In genomic region chr11:120694706-120695105, GRCh38 we compare ENCODE assay signal across 22 cellular contexts.
DNase-seq lines count a peak whose midpoint lies in the region; ATAC-seq and TF ChIP-seq lines count a peak whose summit lies in the region.
"Had no signal": no experiment of that assay in that cellular context is flagged by ENCODE, and none has a peak within 500 bp of the region (broad histone marks: within the 10 kb centered on the region; RNA-seq: fewer than 3 reads in every experiment).

No MANE protein-coding gene starts in this region.

- H3K36me3 ChIP-seq in BLaER1 (no peaks in the 10 kb centered on the region), HEK293 (ENCODE audit: control insufficient read depth in 2 of 2, insufficient read depth in 1 of 2, low read length in 2 of 2) (no peaks in the 10 kb centered on the region)

- POLR2A ChIA-PET in HEK293 (lab: Yijun Ruan, JAX) = no interaction called here
- POLR2A ChIA-PET in activated CD4-positive, alpha-beta memory T cell treated with anti-CD3 and anti-CD28 coated beads for 36 hours (lab: Charles Lee) = no interaction called here

- no peak overlapping the region for H3K9ac ChIP-seq in BLaER1

- H3K4me2 ChIP-seq in BLaER1 = peak overlapping the region; percentile 63
- H3K4me2 ChIP-seq: GM23338 had no signal

- DNase-seq in NCI-H69 (lab: John Stamatoyannopoulos, UW) (peak; percentile 26), left colon (no peak), dorsolateral prefrontal cortex (no peak), COR-L47 (lab: John Stamatoyannopoulos, UW) (no peak)
- no peak for DNase-seq in activated CD4-positive, alpha-beta memory T cell treated with anti-CD3 and anti-CD28 coated beads for 36 hours
- no peak for DNase-seq in activated effector memory CD4-positive, alpha-beta T cell treated with anti-CD3 and anti-CD28 coated beads, Interleukin-2, amount 50 U/mL, for 16 hours
- DNase-seq: ACHN; CD4-positive, alpha-beta memory T cell; DND-41; KG1; NCI-H1436; NCI-H2029 treated with DMSO at 0.1 percent for 48 hours; NCI-H345; NCI-H526 treated with DMSO at 0.1 percent for 48 hours; PC-3; T-helper 17 cell had no signal

- no peak for TF ChIP-seq CTCF in HEK293 (tag by site-specific recombination; IDR thresholded peaks at IDR 0.05)
- TF ChIP-seq CTCF in dorsolateral prefrontal cortex (IDR thresholded peaks at IDR 0.05 in 54 of 56, conservative IDR thresholded peaks at IDR 0.05 in 2 of 56; ENCODE audit: low read depth in 1 of 56, partially characterized antibody in 56 of 56) = no peak

- intact Hi-C loops in left colon (cut with DNase I, micrococcal nuclease) (no loop called here), dorsolateral prefrontal cortex (cut with DNase I) (no loop called here)
- intact Hi-C loops in activated CD4-positive, alpha-beta memory T cell treated with anti-CD3 and anti-CD28 coated beads for 36 hours (cut with micrococcal nuclease) = no loop called here

- peak; percentile 39 for ATAC-seq in left colon
- ATAC-seq: GM12878, GM23338, HCT116, PC-3, T-helper 17 cell had no signal

- H3K4me1 ChIP-seq in BLaER1 (peaks cover 45% of the 10 kb centered on the region), HEK293 (ENCODE audit: control insufficient read depth, insufficient read depth, low read length) (no peaks in the 10 kb centered on the region)

- no peaks in the 10 kb centered on the region for H3K36me3 Mint-ChIP-seq in activated CD4-positive, alpha-beta memory T cell treated with anti-CD3 and anti-CD28 coated beads for 36 hours
- H3K36me3 Mint-ChIP-seq: CD4-positive, alpha-beta memory T cell had no signal

- H3K4me3 Mint-ChIP-seq in activated CD4-positive, alpha-beta memory T cell treated with anti-CD3 and anti-CD28 coated beads for 36 hours = no peak overlapping the region
- H3K4me3 Mint-ChIP-seq: CD4-positive, alpha-beta memory T cell; GM23338; T-helper 17 cell had no signal

- no peaks in the 10 kb centered on the region for H3K9me3 Mint-ChIP-seq in activated CD4-positive, alpha-beta memory T cell treated with anti-CD3 and anti-CD28 coated beads for 36 hours
- H3K9me3 Mint-ChIP-seq: CD4-positive, alpha-beta memory T cell; GM23338 had no signal

- CTCF ChIA-PET in HEK293 (lab: Yijun Ruan, JAX) = interaction anchor here (1.0 to 5.7 kb wide), 3 partner anchors 10 to 117 kb away, joined by 3 to 59 read pairs (median 3); no protein-coding TSS in a partner anchor
- CTCF ChIA-PET in activated CD4-positive, alpha-beta memory T cell treated with anti-CD3 and anti-CD28 coated beads for 36 hours (lab: Charles Lee) = interaction anchor here (0.8 to 1.0 kb wide), 2 partner anchors 9 to 10 kb away, joined by 3 to 5 read pairs; no protein-coding TSS in a partner anchor

- no peak overlapping the region for H3K4me3 ChIP-seq in BLaER1
- H3K4me3 ChIP-seq in HEK293 (ENCODE audit: low read depth, low read length) = no peak overlapping the region
- H3K4me3 ChIP-seq in dorsolateral prefrontal cortex = no peak overlapping the region
- H3K4me3 ChIP-seq: GM12878, GM23338 had no signal

- H3K27me3 Mint-ChIP-seq in activated CD4-positive, alpha-beta memory T cell treated with anti-CD3 and anti-CD28 coated beads for 36 hours = peaks cover 11% of the 10 kb centered on the region

- H3K27me3 ChIP-seq in BLaER1 = no peaks in the 10 kb centered on the region
- no peaks in the 10 kb centered on the region for H3K27me3 ChIP-seq in dorsolateral prefrontal cortex

- H3K27ac Mint-ChIP-seq in activated CD4-positive, alpha-beta memory T cell treated with anti-CD3 and anti-CD28 coated beads for 36 hours = no peak overlapping the region
- H3K27ac Mint-ChIP-seq: CD4-positive, alpha-beta memory T cell; GM23338; T-helper 17 cell had no signal

- no peaks in the 10 kb centered on the region for H4K20me1 ChIP-seq in BLaER1

- H3K4me1 Mint-ChIP-seq in activated CD4-positive, alpha-beta memory T cell treated with anti-CD3 and anti-CD28 coated beads for 36 hours (ENCODE audit: low read depth) = no peaks in the 10 kb centered on the region
- H3K4me1 Mint-ChIP-seq: CD4-positive, alpha-beta memory T cell; GM23338 had no signal

- peak overlapping the region; percentile 60 for H3K27ac ChIP-seq in BLaER1
- H3K27ac ChIP-seq in HEK293 (ENCODE audit: extremely low read depth, low read depth, low read length) = no peak overlapping the region
- no peak overlapping the region for H3K27ac ChIP-seq in dorsolateral prefrontal cortex
- H3K27ac ChIP-seq: RWPE1 had no signal

- H3K9me3 ChIP-seq in BLaER1 (no peaks in the 10 kb centered on the region), HEK293 (ENCODE audit: control insufficient read depth, insufficient read depth, low read depth, low read length) (no peaks in the 10 kb centered on the region)

TF ChIP-seq in HEK293, 187 proteins besides CTCF, POLR2A, EP300 and RAD21:
- TF ChIP-seq ZNF366 (tag by site-specific recombination; conservative IDR thresholded peaks at IDR 0.05) = no peak
- no peak for TF ChIP-seq ZNF670 (tag by site-specific recombination; IDR thresholded peaks at IDR 0.05; ENCODE audit: low read depth)
- TF ChIP-seq GLIS1 (tag by site-specific recombination; IDR thresholded peaks at IDR 0.05) = peak; percentile 27; the same call in 1 of the 2 replicates
